Comparison of ENCODE assay signal across 7 cellular contexts in genomic region chr7:5634107-5634950, GRCh38. TPM values are rescaled to one million over a fixed set of nuclear protein-coding genes. Genes with fewer than 3 reads are reported as not detected.
DNase-seq lines count a peak whose midpoint lies in the region; ATAC-seq and TF ChIP-seq lines count a peak whose summit lies in the region.

No MANE protein-coding gene starts in this region.

- TF ChIP-seq CTCF in body of pancreas (IDR thresholded peaks at IDR 0.05) (no peak), suprapubic skin (IDR thresholded peaks at IDR 0.05) (no peak)

- H3K9ac ChIP-seq in HUES64 (ENCODE audit: low read depth, low read length), result peak overlapping the region; percentile 66

- peak; percentile 28 for ATAC-seq in body of pancreas

- 25% methylated on average over 12 of the region's 12 CpGs for WGBS in HUES64
- 55 to 65% methylated on average over 10 to 12 of the region's 12 CpGs for WGBS in body of pancreas, 2 donors
- 26% methylated on average over 7 of the region's 12 CpGs for WGBS in suprapubic skin

- H3K4me1 ChIP-seq in HUES64 (ENCODE audit: insufficient read depth, low read length) (peaks cover 44% of the 10 kb centered on the region), body of pancreas (peaks cover 41% of the 10 kb centered on the region), suprapubic skin (peaks cover 78% of the 10 kb centered on the region)

- H3K9me3 ChIP-seq in HUES64 (ENCODE audit: insufficient read depth, low read depth, low read length) (no peaks in the 10 kb centered on the region), body of pancreas (no peaks in the 10 kb centered on the region), suprapubic skin (no peaks in the 10 kb centered on the region)

- peak overlapping the region; percentile 9; the same call in 1 of the 2 replicates for H3K4me3 ChIP-seq in HUES64 (ENCODE audit: low read length)
- H3K4me3 ChIP-seq in body of pancreas, result no peak overlapping the region
- peak overlapping the region; percentile 10 for H3K4me3 ChIP-seq in suprapubic skin

- H3K36me3 ChIP-seq in HUES64 (ENCODE audit: insufficient read depth, low read length), result no peaks in the 10 kb centered on the region; the same call in 1 of the 2 replicates
- no peaks in the 10 kb centered on the region for H3K36me3 ChIP-seq in body of pancreas (replicated peaks in 1 of 2; ENCODE audit: insufficient read depth in 1 of 2, low read depth in 2 of 2)
- peaks cover 6% of the 10 kb centered on the region for H3K36me3 ChIP-seq in suprapubic skin

- H3K27me3 ChIP-seq in HUES64 (ENCODE audit: insufficient read depth, low read length) (no peaks in the 10 kb centered on the region), body of pancreas (no peaks in the 10 kb centered on the region), suprapubic skin (no peaks in the 10 kb centered on the region)

- no peak for TF ChIP-seq EP300 in suprapubic skin (IDR thresholded peaks at IDR 0.05)

- DNase-seq in body of pancreas, result peak in 2 of 4 donors; percentile 23 to 42
- peak; percentile 20 for DNase-seq in kidney tubule cell (ENCODE audit: low spot score)
- peak; percentile 90 for DNase-seq in suprapubic skin (ENCODE audit: low spot score in 2 of 2)
- DNase-seq in NAMALWA (ENCODE audit: low spot score), result no peak
- no peak for DNase-seq in NCI-H1694 treated with DMSO at 0.1 percent for 48 hours (lab: John Stamatoyannopoulos, UW)
- no peak for DNase-seq in NCI-H345 (lab: John Stamatoyannopoulos, UW)

- intact Hi-C loops in body of pancreas (cut with DNase I), result no loop called here

- TF ChIP-seq POLR2A in body of pancreas (IDR thresholded peaks at IDR 0.05) (no peak), suprapubic skin (IDR thresholded peaks at IDR 0.05) (no peak)

- H3K27ac ChIP-seq in HUES64 (ENCODE audit: low read depth, low read length), result peak overlapping the region; percentile 79
- H3K27ac ChIP-seq in body of pancreas, result peak overlapping the region in 3 of 4 donors; percentile 6 to 50 (median 37)
- H3K27ac ChIP-seq in suprapubic skin, result peak overlapping the region; percentile 79

RNA-seq across cellular contexts. Expression of gene FSCN1, which starts 41.7 kb away (rescaled TPM):
- 333 TPM for polyA plus RNA-seq in HUES64 (2013, experiment 1 of 2)
- 347 TPM for polyA plus RNA-seq in HUES64 (2013, experiment 2 of 2)
- total RNA-seq in body of pancreas, result 10 to 100 TPM; 11.2 to 15.6 TPM
- total RNA-seq in suprapubic skin, result 10 to 100 TPM; 63.0 to 88.9 (median 73.2) TPM

Comparison
In these comparisons a context has a peak if more than half of its experiments do, and no peak if none do; other contexts are left out.
1. H3K4me3 ChIP-seq: peak in HUES64 (single experiment) and suprapubic skin (single experiment); none in body of pancreas (0 of 2).
2. DNase-seq: peak in kidney tubule cell (single experiment) and suprapubic skin (2 of 2); none in NAMALWA (single experiment), NCI-H1694 treated with DMSO at 0.1 percent for 48 hours (single experiment) and NCI-H345 (single experiment).
3. Peak in every context shown above with its lines, with median percentiles within 50 percentile points of each other: H3K27ac ChIP-seq.